In the genomic region with DNA sequence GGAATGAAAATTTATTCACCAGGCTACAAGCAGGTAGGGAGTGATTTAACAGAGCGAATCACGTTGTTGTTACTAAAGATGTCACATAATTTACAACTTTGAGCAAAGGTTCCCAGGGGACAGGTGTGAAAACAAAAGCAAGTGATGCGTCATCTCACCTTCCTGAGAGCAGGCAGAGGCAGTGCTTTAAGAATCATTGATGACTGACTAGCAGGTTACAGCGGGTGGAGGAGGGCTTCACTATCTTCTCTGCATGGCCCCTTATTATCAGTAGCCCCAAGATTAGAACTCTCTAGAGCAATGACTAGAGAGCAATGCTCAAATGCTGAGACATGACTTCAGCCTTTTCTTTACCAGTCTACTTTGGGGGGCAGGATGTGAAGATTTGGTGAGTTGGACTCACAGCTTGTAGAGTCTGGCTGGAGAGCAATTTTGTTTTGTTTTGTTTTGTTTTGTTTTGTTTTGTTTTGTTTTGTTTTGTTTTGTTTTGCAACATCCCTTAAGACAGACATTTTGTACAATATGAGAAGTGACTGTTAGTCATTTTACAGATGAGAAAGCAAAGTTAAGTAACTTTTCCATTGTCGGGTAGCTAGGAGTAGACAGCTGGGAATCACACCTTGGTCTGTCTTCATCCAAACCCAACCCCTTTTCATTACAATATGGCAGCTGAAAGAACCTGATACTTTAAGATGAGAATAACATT, we compare ENCODE assay signal across 10 cellular contexts.
DNase-seq lines count a peak whose midpoint lies in the region; ATAC-seq lines count a peak whose summit lies in the region.
"Had no signal": no experiment of that assay in that cellular context is flagged by ENCODE, and none has a peak within 500 bp of the region (broad histone marks: within the 10 kb centered on the region; RNA-seq: fewer than 3 reads in every experiment).

No MANE protein-coding gene starts in this region.

- DNase-seq in CD1c-positive myeloid dendritic cell (ENCODE audit: extremely low spot score) (peak; percentile 79), RPMI8226 (peak; percentile 10), NCI-H524 (lab: John Stamatoyannopoulos, UW) (no peak), foreskin melanocyte (no peak), cerebellar cortex (ENCODE audit: low spot score) (no peak)
- DNase-seq: activated CD8-positive, alpha-beta memory T cell treated with anti-CD3 and anti-CD28 coated beads for 24 hours; NCI-H1105 treated with DMSO at 0.1 percent for 48 hours had no signal

- ATAC-seq in GM18867 (IDR thresholded peaks at IDR 0.05; ENCODE audit: unreplicated experiment) (peak; percentile 89), HG02798 (IDR thresholded peaks at IDR 0.05; ENCODE audit: poor library complexity, unreplicated experiment) (peak; percentile 75), GM18498 (IDR thresholded peaks at IDR 0.05; ENCODE audit: unreplicated experiment) (no peak)

Comparison
In these comparisons a context has a peak if more than half of its experiments do, and no peak if none do; other contexts are left out.
1. DNase-seq: peak in CD1c-positive myeloid dendritic cell (single experiment) and RPMI8226 (single experiment); none in NCI-H524 (0 of 2), foreskin melanocyte (single experiment) and cerebellar cortex (single experiment).